18 cellular contexts compared by ENCODE assay signal in genomic region chr2:39486071-39486470, GRCh38. TPM values are rescaled to one million over a fixed set of nuclear protein-coding genes. Genes with fewer than 3 reads are reported as not detected.
DNase-seq lines count a peak whose midpoint lies in the region; ATAC-seq, FAIRE-seq and TF ChIP-seq lines count a peak whose summit lies in the region.
"Had no signal": no experiment of that assay in that cellular context is flagged by ENCODE, and none has a peak within 500 bp of the region (broad histone marks: within the 10 kb centered on the region; RNA-seq: fewer than 3 reads in every experiment).

No MANE protein-coding gene starts in this region.

- peak overlapping the region; percentile 70; the same call in 1 of the 2 replicates for H3K23ac ChIP-seq in IMR-90 (ENCODE audit: low read depth, low read length)
- no peak overlapping the region for H3K23ac ChIP-seq in H1 (ENCODE audit: insufficient read length)

- H3K23me2 ChIP-seq in H1 (ENCODE audit: low read depth, low read length), result no peaks in the 10 kb centered on the region

- no peak overlapping the region for H2AFZ ChIP-seq in GM23338
- peak overlapping the region; percentile 44 for H2AFZ ChIP-seq in IMR-90 (replicated peaks; ENCODE audit: low read length, poor library complexity)
- H2AFZ ChIP-seq in H1 (ENCODE audit: low read length), result no peak overlapping the region

- peak overlapping the region; percentile 82; the same call in 1 of the 2 replicates for H4K91ac ChIP-seq in IMR-90 (ENCODE audit: insufficient read depth, low read depth, low read length)
- peak overlapping the region; percentile 92 for H4K91ac ChIP-seq in H1 (replicated peaks; ENCODE audit: insufficient read length, low read length)

- BruUV-seq in IMR-90 (replicated peaks; lab: Mats Ljungman, UMichigan), result no TSS peak

- H4K20me1 ChIP-seq in GM23338 (replicated peaks; ENCODE audit: insufficient read depth) (no peaks in the 10 kb centered on the region), IMR-90 (ENCODE audit: insufficient read depth, low read length) (no peaks in the 10 kb centered on the region), H1 (replicated peaks in 1 of 2; ENCODE audit: control insufficient read depth in 1 of 2, insufficient read depth in 2 of 2, low read length in 2 of 2) (no peaks in the 10 kb centered on the region)

- TF ChIP-seq EP300 in H1 (IDR thresholded peaks at IDR 0.05; ENCODE audit: borderline replicate concordance in 1 of 2, low read depth in 2 of 2, low read length in 2 of 2), result no peak

- no peaks in the 10 kb centered on the region for H3K27me3 ChIP-seq in GM23338 (ENCODE audit: insufficient read depth)
- no peaks in the 10 kb centered on the region for H3K27me3 ChIP-seq in IMR-90 (ENCODE audit: control insufficient read depth, insufficient read depth, low read length)
- H3K27me3 ChIP-seq in H1 (replicated peaks in 1 of 4; ENCODE audit: control insufficient read depth in 3 of 4, extremely low read depth in 1 of 4, insufficient read depth in 3 of 4, low read length in 3 of 4), result no peaks in the 10 kb centered on the region
- H3K27me3 ChIP-seq: BE2C, SJSA1 had no signal

- H2BK20ac ChIP-seq in IMR-90 (ENCODE audit: low read depth, low read length) (peak overlapping the region; percentile 60), H1 (ENCODE audit: low read length) (peak overlapping the region; percentile 74)

- peaks cover 13% of the 10 kb centered on the region for H3K9me1 ChIP-seq in IMR-90 (ENCODE audit: insufficient read depth, low read length)

- H4K8ac ChIP-seq in IMR-90 (ENCODE audit: low read depth in 2 of 2, low read length in 2 of 2) (peak overlapping the region; percentile 18 to 56; a peak in 3 of 4 replicates), H1 (ENCODE audit: extremely low read depth, insufficient read depth, low read length) (no peak overlapping the region)

- H3K9me3 Mint-ChIP-seq in GM23338, result no peaks in the 10 kb centered on the region
- H3K9me3 Mint-ChIP-seq in stimulated activated memory B cell treated with anti-CD40 and anti-IgM and Interleukin-4, amounts not matched to agents 10 μg/mL and 1 μg/mL and 100 μg/mL, for 72 hours, result no peaks in the 10 kb centered on the region
- H3K9me3 Mint-ChIP-seq: CD4-positive, alpha-beta T cell had no signal

- in situ Hi-C loops in IMR-90 (cut with MboI; ENCODE audit: low sequenced_read_pairs), result no loop called here
- in situ Hi-C loops in GM13976 (cut with MboI; ENCODE audit: low sequenced_read_pairs, unreplicated experiment), result no loop called here

- dilution Hi-C loops in IMR-90 (cut with HindIII; ENCODE audit: low sequenced_read_pairs, unreplicated experiment), result no loop called here

- peak overlapping the region; percentile 90; the same call in 1 of the 2 replicates for H2BK12ac ChIP-seq in H1 (ENCODE audit: low read depth, low read length)

- H3K79me2 ChIP-seq in GM23338 (replicated peaks; ENCODE audit: insufficient read depth), result no peaks in the 10 kb centered on the region
- H3K79me2 ChIP-seq in H1 (ENCODE audit: control insufficient read depth in 1 of 2, insufficient read depth in 2 of 2, low read length in 2 of 2), result no peaks in the 10 kb centered on the region

- H4K5ac ChIP-seq in IMR-90 (ENCODE audit: low read depth, low read length) (peak overlapping the region; percentile 66; the same call in 1 of the 2 replicates), H1 (ENCODE audit: insufficient read length, low read depth, low read length) (no peak overlapping the region)

- H3K4me3 ChIP-seq in GM23338, result no peak overlapping the region
- H3K4me3 ChIP-seq in IMR-90 (ENCODE audit: insufficient read depth, low read depth, low read length), result no peak overlapping the region
- H3K4me3 ChIP-seq in H1 (ENCODE audit: extremely low read depth in 1 of 4, insufficient read depth in 2 of 4, low read depth in 3 of 4, low read length in 4 of 4), result no peak overlapping the region
- H3K4me3 ChIP-seq: SJSA1 had no signal

- H2BK120ac ChIP-seq in IMR-90 (ENCODE audit: low read depth, low read length) (peak overlapping the region; percentile 66), H1 (replicated peaks; ENCODE audit: low read depth, low read length) (peak overlapping the region; percentile 1)

- no peak for ATAC-seq in GM23338
- ATAC-seq in IMR-90 (ENCODE audit: low read depth), result peak; percentile 33; the same call in 1 of the 2 replicates
- ATAC-seq in stimulated activated memory B cell treated with anti-CD40 and anti-IgM and Interleukin-4, amounts not matched to agents 10 μg/mL and 1 μg/mL and 100 μg/mL, for 72 hours, result no peak
- no peak for ATAC-seq in HG02885 (IDR thresholded peaks at IDR 0.05; ENCODE audit: poor library complexity, unreplicated experiment)

- H3K9me3 ChIP-seq in IMR-90 (ENCODE audit: control insufficient read depth, insufficient read depth, low read length), result no peaks in the 10 kb centered on the region
- no peaks in the 10 kb centered on the region for H3K9me3 ChIP-seq in H1 (ENCODE audit: insufficient read depth in 2 of 2, low read depth in 1 of 2, low read length in 1 of 2)
- H3K9me3 ChIP-seq: BE2C, SJSA1 had no signal

- H2BK15ac ChIP-seq in IMR-90 (ENCODE audit: low read depth, low read length) (peak overlapping the region; percentile 98; the same call in 2 of the 3 replicates), H1 (ENCODE audit: low read length) (0 out of 2 replicates have a peak overlapping the region, but pooled peaks have one; percentile 76)

- TF ChIP-seq POLR2A in IMR-90 (IDR thresholded peaks at IDR 0.05; ENCODE audit: low read depth, low read length) (no peak), H1 (IDR thresholded peaks at IDR 0.05; ENCODE audit: control extremely low read depth in 1 of 2, low read depth in 2 of 2, low read length in 2 of 2) (no peak)

- H3K4me2 ChIP-seq in GM23338 (no peak overlapping the region; the same call in 1 of the 2 replicates), IMR-90 (ENCODE audit: low read depth, low read length) (no peak overlapping the region), H1 (ENCODE audit: insufficient read depth in 1 of 2, low read depth in 2 of 2, low read length in 2 of 2) (no peak overlapping the region)

- H3K14ac ChIP-seq in IMR-90 (replicated peaks; ENCODE audit: low read depth, low read length), result peak overlapping the region; percentile 80; the same call in 1 of the 2 replicates
- no peak overlapping the region for H3K14ac ChIP-seq in H1 (ENCODE audit: insufficient read length)

- peak overlapping the region; percentile 62; the same call in 1 of the 2 replicates for H3K27ac ChIP-seq in GM23338 (ENCODE audit: low read depth)
- no peak overlapping the region for H3K27ac ChIP-seq in IMR-90 (ENCODE audit: insufficient read depth, low read length)
- no peak overlapping the region for H3K27ac ChIP-seq in H1 (ENCODE audit: low read depth, low read length)
- H3K27ac ChIP-seq: RWPE1, SJSA1 had no signal

- H3K4me1 ChIP-seq in GM23338 (ENCODE audit: insufficient read depth), result peaks cover 68% of the 10 kb centered on the region
- peaks cover 8% of the 10 kb centered on the region for H3K4me1 ChIP-seq in IMR-90 (ENCODE audit: control insufficient read depth, insufficient read depth, low read length)
- H3K4me1 ChIP-seq in H1 (replicated peaks in 1 of 4; ENCODE audit: control insufficient read depth in 3 of 4, insufficient read depth in 4 of 4, low read length in 3 of 4), result peaks cover 0 to 17% (median 7%) of the 10 kb centered on the region in 4 experiments; a peak in 4 of 7 replicates
- H3K4me1 ChIP-seq: BE2C had no signal

- H3K4ac ChIP-seq in IMR-90 (ENCODE audit: low read depth, low read length), result peak overlapping the region; percentile 35
- H3K4ac ChIP-seq in H1 (replicated peaks; ENCODE audit: insufficient read length, low read depth, low read length), result peak overlapping the region; percentile 0

- peaks cover 50% of the 10 kb centered on the region for H3K4me1 Mint-ChIP-seq in GM23338
- peaks cover 11% of the 10 kb centered on the region for H3K4me1 Mint-ChIP-seq in stimulated activated memory B cell treated with anti-CD40 and anti-IgM and Interleukin-4, amounts not matched to agents 10 μg/mL and 1 μg/mL and 100 μg/mL, for 72 hours

- H2AK9ac ChIP-seq in IMR-90 (replicated peaks; ENCODE audit: low read depth, low read length, poor library complexity), result peak overlapping the region; percentile 11

- no peak for TF ChIP-seq CTCF in GM23338 (conservative IDR thresholded peaks at IDR 0.05; ENCODE audit: low read depth in 2 of 2)
- no peak for TF ChIP-seq CTCF in IMR-90 (conservative IDR thresholded peaks at IDR 0.05; ENCODE audit: low read depth, low read length)
- TF ChIP-seq CTCF in H1 (IDR thresholded peaks at IDR 0.05; ENCODE audit: control extremely low read depth in 1 of 3, insufficient read depth in 1 of 3, low read depth in 1 of 3, low read length in 3 of 3), result no peak
- TF ChIP-seq CTCF in GM13976 (IDR thresholded peaks at IDR 0.05; ENCODE audit: borderline replicate concordance, control extremely low read depth, extremely low read depth, insufficient read depth, missing control alignments), result no peak

- H2AK5ac ChIP-seq in IMR-90 (ENCODE audit: low read depth, low read length), result peak overlapping the region; percentile 76
- peak overlapping the region; percentile 18; the same call in 1 of the 2 replicates for H2AK5ac ChIP-seq in H1 (ENCODE audit: low read depth, low read length)

- H3K79me1 ChIP-seq in IMR-90 (ENCODE audit: low read depth in 1 of 2, low read length in 2 of 2), result peaks cover 3 to 14% of the 10 kb centered on the region in 2 experiments; a peak in 3 of 4 replicates
- H3K79me1 ChIP-seq in H1 (ENCODE audit: low read depth, low read length), result no peaks in the 10 kb centered on the region

- no peaks in the 10 kb centered on the region; the same call in 2 of the 3 replicates for H3K36me3 Mint-ChIP-seq in GM23338 (ENCODE audit: low read depth)
- no peaks in the 10 kb centered on the region for H3K36me3 Mint-ChIP-seq in stimulated activated memory B cell treated with anti-CD40 and anti-IgM and Interleukin-4, amounts not matched to agents 10 μg/mL and 1 μg/mL and 100 μg/mL, for 72 hours

- peak overlapping the region; percentile 35 for H2BK5ac ChIP-seq in IMR-90 (ENCODE audit: low read depth, low read length, poor library complexity, severe bottlenecking)
- peak overlapping the region; percentile 96; the same call in 1 of the 2 replicates for H2BK5ac ChIP-seq in H1 (ENCODE audit: low read depth, low read length)

- H3K27ac Mint-ChIP-seq in GM23338, result 0 out of 2 replicates have a peak overlapping the region, but pooled peaks have one; percentile 11
- peak overlapping the region; percentile 5 for H3K27ac Mint-ChIP-seq in stimulated activated memory B cell treated with anti-CD40 and anti-IgM and Interleukin-4, amounts not matched to agents 10 μg/mL and 1 μg/mL and 100 μg/mL, for 72 hours
- H3K27ac Mint-ChIP-seq: CD4-positive, alpha-beta T cell had no signal

- TF ChIP-seq RAD21 in IMR-90 (IDR thresholded peaks at IDR 0.05; ENCODE audit: low read length) (no peak), H1 (IDR thresholded peaks at IDR 0.05 in 1 of 2, conservative IDR thresholded peaks at IDR 0.05 in 1 of 2; ENCODE audit: low read depth in 2 of 2, low read length in 2 of 2) (no peak)

- H3K9me2 ChIP-seq in GM23338 (ENCODE audit: insufficient read depth), result no peaks in the 10 kb centered on the region

- POLR2A ChIA-PET in IMR-90 (lab: Charles Lee; ENCODE audit: unreplicated experiment), result interaction anchor here (0.9 kb wide), 1 partner anchor 17 kb away, joined by 3 read pairs; no protein-coding TSS in a partner anchor
- POLR2A ChIA-PET in H1 (lab: Charles Lee; ENCODE audit: partially characterized antibody), result interaction anchor here (1.6 kb wide), 1 partner anchor 9 kb away, joined by 3 read pairs; no protein-coding TSS in a partner anchor

- no peak overlapping the region for H3K4me3 Mint-ChIP-seq in GM23338
- no peak overlapping the region for H3K4me3 Mint-ChIP-seq in stimulated activated memory B cell treated with anti-CD40 and anti-IgM and Interleukin-4, amounts not matched to agents 10 μg/mL and 1 μg/mL and 100 μg/mL, for 72 hours
- H3K4me3 Mint-ChIP-seq: CD4-positive, alpha-beta T cell had no signal

- DNase-seq in GM23338 (ENCODE audit: low spot score) (no peak), IMR-90 (no peak), H1 (ENCODE audit: low read depth in 1 of 2, low spot score in 2 of 2) (no peak), GM13976 (ENCODE audit: low spot score) (no peak), dermis blood vessel endothelial cell (no peak)
- DNase-seq: BE2C; CD4-positive, alpha-beta T cell; DMS53; NCI-H1436; NCI-H2029; NCI-H2171; NCI-H446; OCI-M1; SW 1271 had no signal

- H3F3A ChIP-seq in GM23338 (replicated peaks; ENCODE audit: low read depth), result peaks cover 14% of the 10 kb centered on the region

- no peak overlapping the region for H3K56ac ChIP-seq in IMR-90 (ENCODE audit: extremely low read depth, insufficient read depth, low read length)
- H3K56ac ChIP-seq in H1 (replicated peaks; ENCODE audit: insufficient read length, low read depth, low read length), result no peak overlapping the region

- H3K18ac ChIP-seq in IMR-90 (ENCODE audit: low read depth, low read length) (peak overlapping the region; percentile 27; the same call in 1 of the 2 replicates), H1 (ENCODE audit: extremely low read depth, low read length) (peak overlapping the region; percentile 85)

- intact Hi-C loops in IMR-90 (cut with micrococcal nuclease), result no loop called here

- no peak overlapping the region for H3K9ac ChIP-seq in IMR-90 (ENCODE audit: low read depth, low read length)
- no peak overlapping the region for H3K9ac ChIP-seq in H1 (replicated peaks in 1 of 4; ENCODE audit: extremely low read depth in 1 of 4, low read depth in 3 of 4, low read length in 3 of 4)

- FAIRE-seq in H1 (lab: Jason Lieb, UNC), result no peak

- CTCF ChIA-PET in IMR-90 (lab: Yijun Ruan, JAX), result interaction anchor here (0.6 kb wide), 2 partner anchors 17 to 61 kb away, joined by 3 to 4 read pairs; no protein-coding TSS in a partner anchor
- CTCF ChIA-PET in H1 (lab: Charles Lee; ENCODE audit: partially characterized antibody), result interaction anchor here (1.0 kb wide), 1 partner anchor 13 kb away, joined by 3 read pairs; no protein-coding TSS in a partner anchor

- peaks cover 2% of the 10 kb centered on the region for H3K27me3 Mint-ChIP-seq in GM23338 (ENCODE audit: insufficient read depth, low read depth, poor library complexity)
- H3K27me3 Mint-ChIP-seq in stimulated activated memory B cell treated with anti-CD40 and anti-IgM and Interleukin-4, amounts not matched to agents 10 μg/mL and 1 μg/mL and 100 μg/mL, for 72 hours, result peaks cover 22% of the 10 kb centered on the region
- H3K27me3 Mint-ChIP-seq: CD4-positive, alpha-beta T cell had no signal

- H3K36me3 ChIP-seq in GM23338 (ENCODE audit: insufficient read depth) (no peaks in the 10 kb centered on the region), IMR-90 (ENCODE audit: control insufficient read depth, insufficient read depth, low read length) (no peaks in the 10 kb centered on the region), H1 (ENCODE audit: control insufficient read depth in 2 of 4, insufficient read depth in 4 of 4, low read length in 3 of 4) (no peaks in the 10 kb centered on the region)
- H3K36me3 ChIP-seq: BE2C, SJSA1 had no signal

- no CpG with 5 or more reads among the region's 2 CpGs for WGBS in IMR-90 (ENCODE audit: extremely low coverage in 2 of 2, insufficient read length in 1 of 2), 2 experiments
- WGBS in H1 (ENCODE audit: extremely low coverage in 1 of 2, insufficient coverage in 1 of 2, insufficient read length in 1 of 2, insufficient replicate concordance in 2 of 2, low coverage in 1 of 2, low lambda C conversion rate in 2 of 2, missing lambda C conversion rate in 1 of 2), 2 experiments, result 85% methylated on average over 2 of the region's 2 CpGs; no CpG with 5 or more reads in 1 of the 2 experiments

RNA-seq across cellular contexts. Expression of gene MAP4K3, which starts 49.0 kb away (rescaled TPM):
- total RNA-seq in GM23338 (2014; rRNA removed; shearing (Covaris generic)), result 80.9 and 90.7 TPM in 2 replicates
- 27.4 and 33.0 TPM in 2 replicates for polyA plus RNA-seq in GM23338 (2016; fragmentation: Nextera tagmentation; extraction: Ambion mirVana)
- total RNA-seq in IMR-90 (2012; rRNA removed), result 32.6 and 48.3 TPM in 2 replicates
- polyA plus RNA-seq in IMR-90 (2012; rRNA removed), result 12.2 and 13.2 TPM in 2 replicates
- 2.0 and 2.7 TPM in 2 replicates for polyA plus RNA-seq in IMR-90 (2012; cell fraction: cytosol; rRNA removed)
- 5.4 and 33.0 TPM in 2 replicates for polyA plus RNA-seq in IMR-90 (2012; cell fraction: nucleus; rRNA removed; ENCODE audit: low replicate concordance)
- total RNA-seq in H1 (2021; fragmentation: NEBNext Ultra II Directional; extraction: Animal tissue kit (Norgen Biotek cat#: 25700)), result 63.0 and 70.8 TPM in 2 replicates
- 6.5 and 11.4 TPM in 2 replicates for polyA plus RNA-seq in H1 (2011; rRNA removed)
- polyA plus RNA-seq in H1 (2011; cell fraction: cytosol; rRNA removed), result 15.2 TPM
- 8.8 TPM for polyA plus RNA-seq in H1 (2011; cell fraction: nucleus; rRNA removed)
- polyA plus RNA-seq in H1 (2012, experiment 1 of 2), result 10.3 to 26.4 TPM (median 13.9 TPM) in 4 replicates
- polyA plus RNA-seq in H1 (2012, experiment 2 of 2), result 1.4 TPM
- polyA plus RNA-seq in H1 (2013, experiment 1 of 2), result 20.4 TPM
- 20.5 TPM for polyA plus RNA-seq in H1 (2013, experiment 2 of 2)
- polyA minus RNA-seq in H1 (2011; rRNA and poly(A)+ RNA removed), result 15.3 and 26.3 TPM in 2 replicates
- 14.1 TPM for polyA minus RNA-seq in H1 (2011; cell fraction: cytosol; rRNA and poly(A)+ RNA removed)
- polyA minus RNA-seq in H1 (2011; cell fraction: nucleus; rRNA and poly(A)+ RNA removed), result 47.5 TPM
- total RNA-seq in dermis blood vessel endothelial cell, result 17.4 and 24.0 TPM in 2 replicates
